ENCODE assay signal across 17 cellular contexts in genomic region chr7:24601600-24601999, GRCh38.
"Had no signal": no experiment of that assay in that cellular context is flagged by ENCODE, and none has a peak within 500 bp of the region (broad histone marks: within the 10 kb centered on the region; RNA-seq: fewer than 3 reads in every experiment).

No MANE protein-coding gene starts in this region.

- H3K27ac Mint-ChIP-seq: activated CD4-positive, alpha-beta memory T cell treated with anti-CD3 and anti-CD28 coated beads for 36 hours; activated CD8-positive, alpha-beta memory T cell treated with anti-CD3 and anti-CD28 coated beads, Interleukin-2, amount 10 ng/mL, durations not matched to agents 7 days and 5 days; activated T-helper 2 cell treated with anti-CD3 and anti-CD28 coated beads, Interferon-gamma antibody, Interleukin-2, Interleukin-4, amounts not matched to agents 10 μg/mL and 5 μg/mL and 100 μg/mL, durations not matched to agents 14 hours and 24 hours and 36 hours; nephron; stimulated activated naive B cell treated with anti-CD40 and anti-IgM and Interleukin-4, amounts not matched to agents 10 μg/mL and 1 μg/mL and 100 μg/mL, for 72 hours had no signal

- H3K4me3 ChIP-seq: dorsolateral prefrontal cortex, sigmoid colon, upper lobe of right lung had no signal

- H3K27me3 ChIP-seq: dorsolateral prefrontal cortex, sigmoid colon, upper lobe of right lung had no signal

- ATAC-seq: activated CD8-positive, alpha-beta memory T cell treated with anti-CD3 and anti-CD28 coated beads, Interleukin-2, amount 10 ng/mL, durations not matched to agents 7 days and 5 days; left lobe of liver; stimulated activated naive B cell treated with anti-CD40 and anti-IgM and Interleukin-4, amounts not matched to agents 10 μg/mL and 1 μg/mL and 100 μg/mL, for 72 hours; upper lobe of right lung had no signal

- H3K4me1 Mint-ChIP-seq: nephron had no signal

- H3K4me1 ChIP-seq: sigmoid colon, upper lobe of right lung had no signal

- H3K27ac ChIP-seq: dorsolateral prefrontal cortex, sigmoid colon, upper lobe of right lung, WERI-Rb-1 had no signal

- DNase-seq: activated CD4-positive, alpha-beta memory T cell treated with anti-CD3 and anti-CD28 coated beads for 36 hours; activated CD8-positive, alpha-beta memory T cell treated with anti-CD3 and anti-CD28 coated beads, Interleukin-2, amount 10 ng/mL, durations not matched to agents 7 days and 5 days; activated naive CD4-positive, alpha-beta T cell treated with Interleukin-2 at 50 U/mL for 16 hours; dorsolateral prefrontal cortex; kidney; mammary epithelial cell; midbrain; nucleus accumbens; sigmoid colon; stimulated activated naive B cell treated with anti-CD40 and anti-IgM and Interleukin-4, amounts not matched to agents 10 μg/mL and 1 μg/mL and 100 μg/mL, for 72 hours; SW 1271; T-helper 2 cell; upper lobe of right lung; WERI-Rb-1 had no signal

- H3K36me3 ChIP-seq: sigmoid colon, upper lobe of right lung, WERI-Rb-1 had no signal

- H3K4me3 Mint-ChIP-seq: activated CD4-positive, alpha-beta memory T cell treated with anti-CD3 and anti-CD28 coated beads for 36 hours; activated CD8-positive, alpha-beta memory T cell treated with anti-CD3 and anti-CD28 coated beads, Interleukin-2, amount 10 ng/mL, durations not matched to agents 7 days and 5 days; nephron; stimulated activated naive B cell treated with anti-CD40 and anti-IgM and Interleukin-4, amounts not matched to agents 10 μg/mL and 1 μg/mL and 100 μg/mL, for 72 hours had no signal

- H3K9me3 ChIP-seq: sigmoid colon, upper lobe of right lung had no signal

- H3K27me3 Mint-ChIP-seq: activated CD4-positive, alpha-beta memory T cell treated with anti-CD3 and anti-CD28 coated beads for 36 hours; activated CD8-positive, alpha-beta memory T cell treated with anti-CD3 and anti-CD28 coated beads, Interleukin-2, amount 10 ng/mL, durations not matched to agents 7 days and 5 days; stimulated activated naive B cell treated with anti-CD40 and anti-IgM and Interleukin-4, amounts not matched to agents 10 μg/mL and 1 μg/mL and 100 μg/mL, for 72 hours had no signal
